Comparison of ENCODE assay signal across 14 cellular contexts in the genomic region with DNA sequence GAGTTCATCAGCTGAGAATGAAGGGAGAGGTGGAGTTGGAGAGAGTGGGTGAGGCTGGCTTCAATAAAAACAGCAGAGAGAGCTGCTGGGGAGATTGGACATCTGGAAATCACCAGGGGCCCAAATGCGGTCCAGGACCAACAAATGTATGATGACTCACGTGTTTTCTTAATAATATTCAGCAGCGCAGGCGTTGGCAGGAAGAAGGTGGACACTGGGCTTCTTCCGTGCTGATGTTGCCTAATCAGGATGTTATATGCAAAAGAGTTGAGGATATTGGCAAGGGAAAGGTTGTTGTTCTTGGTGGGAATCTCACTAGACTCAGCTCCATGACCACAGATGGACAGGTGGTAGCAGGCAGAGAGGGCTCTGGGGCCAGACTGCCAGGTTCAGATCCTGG. TPM values are rescaled to one million over a fixed set of nuclear protein-coding genes. Genes with fewer than 3 reads are reported as not detected.
A peak's percentile ranks its signal among the peaks of the same experiment; 100 is the strongest.
DNase-seq lines count a peak whose midpoint lies in the region; ATAC-seq and TF ChIP-seq lines count a peak whose summit lies in the region.
"Had no signal": no experiment of that assay in that cellular context is flagged by ENCODE, and none has a peak within 500 bp of the region (broad histone marks: within the 10 kb centered on the region; RNA-seq: fewer than 3 reads in every experiment).

No MANE protein-coding gene starts in this region.

- H3K9me3 Mint-ChIP-seq in Calu3 (ENCODE audit: low read depth, unreplicated experiment) = peaks cover 4% of the 10 kb centered on the region

- H3K36me3 Mint-ChIP-seq in Calu3 (ENCODE audit: insufficient read depth, unreplicated experiment) = peaks cover 10% of the 10 kb centered on the region
- H3K36me3 Mint-ChIP-seq: activated naive CD8-positive, alpha-beta T cell had no signal

- no peaks in the 10 kb centered on the region for H3K27me3 Mint-ChIP-seq in Calu3 (ENCODE audit: unreplicated experiment)
- H3K27me3 Mint-ChIP-seq: activated naive CD8-positive, alpha-beta T cell had no signal

- H3K27ac ChIP-seq in osteoblast (ENCODE audit: low read depth, low read length) = peak overlapping the region; percentile 36
- H3K27ac ChIP-seq: C4-2B had no signal

- no peaks in the 10 kb centered on the region for H4K20me1 ChIP-seq in osteoblast (ENCODE audit: insufficient read depth, low read length)

- BruUV-seq in Calu3 (replicated peaks; lab: Mats Ljungman, UMichigan) = no TSS peak

- peaks cover 13% of the 10 kb centered on the region for H3K4me1 ChIP-seq in osteoblast (ENCODE audit: insufficient read depth, low read length)

- DNase-seq in Calu3 = peak; percentile 60
- DNase-seq in epidermal melanocyte (ENCODE audit: insufficient read length, low spot score) = peak; percentile 50
- DNase-seq in osteoblast (ENCODE audit: insufficient read length, low spot score, missing footprints) = peak; percentile 85
- no peak for DNase-seq in stimulated activated CD4-positive, alpha-beta T cell treated with anti-CD3 and anti-CD28 coated beads, Interleukin-15, amount 100 ng/mL, for 24 hours
- DNase-seq: GOT3, NCI-H2081, T-helper 2 cell had no signal

- ATAC-seq in GM19328 (IDR thresholded peaks at IDR 0.05; ENCODE audit: unreplicated experiment) (no peak), GM21619 (IDR thresholded peaks at IDR 0.05; ENCODE audit: unreplicated experiment) (no peak), HG03439 (IDR thresholded peaks at IDR 0.05; ENCODE audit: unreplicated experiment) (no peak)
- ATAC-seq: K562 had no signal

- H3K4me3 ChIP-seq in osteoblast (ENCODE audit: insufficient read depth, low read length) = no peak overlapping the region
- H3K4me3 ChIP-seq: K562 had no signal

- H3K4me2 ChIP-seq in osteoblast (ENCODE audit: insufficient read depth, low read length) = peak overlapping the region; percentile 65

- H3K9me3 ChIP-seq in osteoblast (ENCODE audit: low read depth, low read length) = no peaks in the 10 kb centered on the region

- no peak overlapping the region for H3K27ac Mint-ChIP-seq in Calu3 (ENCODE audit: unreplicated experiment)
- H3K27ac Mint-ChIP-seq: activated naive CD8-positive, alpha-beta T cell had no signal

- TF ChIP-seq CTCF in Calu3 (IDR thresholded peaks at IDR 0.05; ENCODE audit: unreplicated experiment) (no peak), osteoblast (IDR thresholded peaks at IDR 0.05; ENCODE audit: extremely low read depth, low read depth, low read length) (no peak)

- intact Hi-C loops in Calu3 (cut with micrococcal nuclease; ENCODE audit: unreplicated experiment) = no loop called here

- H3K79me2 ChIP-seq in osteoblast (ENCODE audit: insufficient read depth, low read length) = no peaks in the 10 kb centered on the region

- H3K4me3 Mint-ChIP-seq in Calu3 (ENCODE audit: low read depth, unreplicated experiment) = no peak overlapping the region
- H3K4me3 Mint-ChIP-seq: activated naive CD8-positive, alpha-beta T cell had no signal

- no peak overlapping the region for H2AFZ ChIP-seq in osteoblast (ENCODE audit: low read length)

- H3K4me1 Mint-ChIP-seq in Calu3 (ENCODE audit: low read depth, unreplicated experiment) = peaks cover 17% of the 10 kb centered on the region

- CTCF ChIA-PET in Calu3 (lab: Charles Lee) = interaction anchor here (0.5 to 0.9 kb wide), 2 partner anchors 11 to 246 kb away, joined by 3 to 4 read pairs; no protein-coding TSS in a partner anchor

- no peaks in the 10 kb centered on the region for H3K27me3 ChIP-seq in osteoblast (ENCODE audit: insufficient read depth, low read length)

- H3K36me3 ChIP-seq in osteoblast (ENCODE audit: insufficient read depth, low read length) = no peaks in the 10 kb centered on the region

TF ChIP-seq in PFSK-1, 5 proteins besides CTCF, POLR2A, EP300 and RAD21:
- TF ChIP-seq SIN3A (IDR thresholded peaks at IDR 0.05; ENCODE audit: borderline replicate concordance, insufficient read depth, low read length) = no peak; the same call in 1 of the 2 replicates
- peak; percentile 2; the same call in 1 of the 2 replicates for TF ChIP-seq TAF1 (IDR thresholded peaks at IDR 0.05; ENCODE audit: borderline replicate concordance, insufficient read depth, low read length)
- TF ChIP-seq POLR2AphosphoS5 (IDR thresholded peaks at IDR 0.05; ENCODE audit: low read depth, low read length) = no peak
- TF ChIP-seq FOXP2 (optimal IDR thresholded peaks at IDR 0.05; ENCODE audit: borderline replicate concordance, extremely low read depth, extremely low read length, insufficient read depth) = peak; percentile 47
- TF ChIP-seq, protein P1, sequence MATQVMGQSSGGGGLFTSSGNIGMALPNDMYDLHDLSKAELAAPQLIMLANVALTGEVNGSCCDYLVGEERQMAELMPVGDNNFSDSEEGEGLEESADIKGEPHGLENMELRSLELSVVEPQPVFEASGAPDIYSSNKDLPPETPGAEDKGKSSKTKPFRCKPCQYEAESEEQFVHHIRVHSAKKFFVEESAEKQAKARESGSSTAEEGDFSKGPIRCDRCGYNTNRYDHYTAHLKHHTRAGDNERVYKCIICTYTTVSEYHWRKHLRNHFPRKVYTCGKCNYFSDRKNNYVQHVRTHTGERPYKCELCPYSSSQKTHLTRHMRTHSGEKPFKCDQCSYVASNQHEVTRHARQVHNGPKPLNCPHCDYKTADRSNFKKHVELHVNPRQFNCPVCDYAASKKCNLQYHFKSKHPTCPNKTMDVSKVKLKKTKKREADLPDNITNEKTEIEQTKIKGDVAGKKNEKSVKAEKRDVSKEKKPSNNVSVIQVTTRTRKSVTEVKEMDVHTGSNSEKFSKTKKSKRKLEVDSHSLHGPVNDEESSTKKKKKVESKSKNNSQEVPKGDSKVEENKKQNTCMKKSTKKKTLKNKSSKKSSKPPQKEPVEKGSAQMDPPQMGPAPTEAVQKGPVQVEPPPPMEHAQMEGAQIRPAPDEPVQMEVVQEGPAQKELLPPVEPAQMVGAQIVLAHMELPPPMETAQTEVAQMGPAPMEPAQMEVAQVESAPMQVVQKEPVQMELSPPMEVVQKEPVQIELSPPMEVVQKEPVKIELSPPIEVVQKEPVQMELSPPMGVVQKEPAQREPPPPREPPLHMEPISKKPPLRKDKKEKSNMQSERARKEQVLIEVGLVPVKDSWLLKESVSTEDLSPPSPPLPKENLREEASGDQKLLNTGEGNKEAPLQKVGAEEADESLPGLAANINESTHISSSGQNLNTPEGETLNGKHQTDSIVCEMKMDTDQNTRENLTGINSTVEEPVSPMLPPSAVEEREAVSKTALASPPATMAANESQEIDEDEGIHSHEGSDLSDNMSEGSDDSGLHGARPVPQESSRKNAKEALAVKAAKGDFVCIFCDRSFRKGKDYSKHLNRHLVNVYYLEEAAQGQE (IDR thresholded peaks at IDR 0.05; ENCODE audit: insufficient read depth in 1 of 2, low read depth in 2 of 2, low read length in 2 of 2) = peak in 1 of 2 experiments; percentile 71; a peak in 1 of 4 replicates

RNA-seq across cellular contexts. Expression of a gene that starts 12.8 kb away (rescaled TPM):
- total RNA-seq in Calu3 (2022) (5.1 and 5.8 TPM in 2 replicates), osteoblast (19.2 and 19.9 TPM in 2 replicates)
- polyA plus RNA-seq in PFSK-1 (2012; ENCODE audit: insufficient read length, low read depth) = not detected
- total RNA-seq: K562 had no signal
- polyA plus RNA-seq: K562 had no signal
